ENCODE assay signal across 8 cellular contexts in genomic region chr22:37623075-37624016, GRCh38. TPM values are rescaled to one million over a fixed set of nuclear protein-coding genes. Genes with fewer than 3 reads are reported as not detected.
DNase-seq lines count a peak whose midpoint lies in the region; ATAC-seq lines count a peak whose summit lies in the region.

No MANE protein-coding gene starts in this region.

- peak; percentile 66 for ATAC-seq in activated CD8-positive, alpha-beta T cell treated with anti-CD3 and anti-CD28 coated beads, Interleukin-2, amount 10 ng/mL, durations not matched to agents 7 days and 5 days
- ATAC-seq in stimulated activated naive CD8-positive, alpha-beta T cell treated with anti-CD3 and anti-CD28 coated beads, Interleukin-15, Interleukin-2, amounts not matched to agents 100 U/mL and 50 U/mL, for 24 hours, result peak; percentile 72
- ATAC-seq in HG02623 (IDR thresholded peaks at IDR 0.05; ENCODE audit: unreplicated experiment), result no peak

- H3K27ac ChIP-seq in muscle layer of colon (ENCODE audit: low read depth, low read length), result peak overlapping the region; percentile 12

- peaks cover 52% of the 10 kb centered on the region for H3K4me1 Mint-ChIP-seq in activated CD8-positive, alpha-beta T cell treated with anti-CD3 and anti-CD28 coated beads, Interleukin-2, amount 10 ng/mL, durations not matched to agents 7 days and 5 days (ENCODE audit: low read depth)

- H3K36me3 Mint-ChIP-seq in activated CD8-positive, alpha-beta T cell treated with anti-CD3 and anti-CD28 coated beads, Interleukin-2, amount 10 ng/mL, durations not matched to agents 7 days and 5 days (ENCODE audit: low read depth), result peaks cover 41% of the 10 kb centered on the region

- no peaks in the 10 kb centered on the region for H3K9me3 ChIP-seq in muscle layer of colon (ENCODE audit: low read length)

- H3K36me3 ChIP-seq in muscle layer of colon (ENCODE audit: insufficient read depth, low read length), result peaks cover 34% of the 10 kb centered on the region

- CTCF ChIA-PET in activated CD8-positive, alpha-beta T cell treated with anti-CD3 and anti-CD28 coated beads, Interleukin-2, amount 10 ng/mL, durations not matched to agents 7 days and 5 days (lab: Charles Lee), result interaction anchor here (0.6 to 12.7 kb wide), 6 partner anchors 15 to 63 kb away, joined by 3 to 261 read pairs (median 4); partner anchors contain the start of genes GGA1, NOL12, PDXP and SH3BP1

- peaks cover 44% of the 10 kb centered on the region for H3K4me1 ChIP-seq in muscle layer of colon (ENCODE audit: insufficient read depth, low read length)

- DNase-seq in NCI-H510A treated with DMSO at 0.1 percent for 48 hours (lab: John Stamatoyannopoulos, UW) (peak; percentile 15), NCI-H510A (lab: John Stamatoyannopoulos, UW) (no peak), NCI-H345 (lab: John Stamatoyannopoulos, UW) (peak; percentile 17)
- peak; percentile 85 for DNase-seq in activated CD8-positive, alpha-beta T cell treated with anti-CD3 and anti-CD28 coated beads, Interleukin-2, amount 10 ng/mL, durations not matched to agents 7 days and 5 days
- DNase-seq in effector CD4-positive, alpha-beta T cell, result peak; percentile 67
- peak; percentile 84 for DNase-seq in stimulated activated naive CD8-positive, alpha-beta T cell treated with anti-CD3 and anti-CD28 coated beads, Interleukin-15, Interleukin-2, amounts not matched to agents 100 U/mL and 50 U/mL, for 24 hours

- no peak overlapping the region for H3K4me3 ChIP-seq in muscle layer of colon (ENCODE audit: low read depth in 1 of 2, low read length in 2 of 2)

- no peak overlapping the region for H3K4me3 Mint-ChIP-seq in activated CD8-positive, alpha-beta T cell treated with anti-CD3 and anti-CD28 coated beads, Interleukin-2, amount 10 ng/mL, durations not matched to agents 7 days and 5 days

- POLR2A ChIA-PET in activated CD8-positive, alpha-beta T cell treated with anti-CD3 and anti-CD28 coated beads, Interleukin-2, amount 10 ng/mL, durations not matched to agents 7 days and 5 days (lab: Charles Lee), result no interaction called here

- no peaks in the 10 kb centered on the region for H3K9me3 Mint-ChIP-seq in activated CD8-positive, alpha-beta T cell treated with anti-CD3 and anti-CD28 coated beads, Interleukin-2, amount 10 ng/mL, durations not matched to agents 7 days and 5 days (ENCODE audit: insufficient read depth)

- H3K27me3 Mint-ChIP-seq in activated CD8-positive, alpha-beta T cell treated with anti-CD3 and anti-CD28 coated beads, Interleukin-2, amount 10 ng/mL, durations not matched to agents 7 days and 5 days (ENCODE audit: low read depth), result no peaks in the 10 kb centered on the region

- peak overlapping the region; percentile 89 for H3K27ac Mint-ChIP-seq in activated CD8-positive, alpha-beta T cell treated with anti-CD3 and anti-CD28 coated beads, Interleukin-2, amount 10 ng/mL, durations not matched to agents 7 days and 5 days

- H3K9ac ChIP-seq in muscle layer of colon (ENCODE audit: low read length), result no peak overlapping the region

- H3K27me3 ChIP-seq in muscle layer of colon (ENCODE audit: control insufficient read depth in 1 of 2, insufficient read depth in 2 of 2, low read length in 2 of 2), result no peaks in the 10 kb centered on the region

RNA-seq across cellular contexts. Expression of gene GGA1, which starts 14.7 kb away (rescaled TPM):
- total RNA-seq in activated CD8-positive, alpha-beta T cell treated with anti-CD3 and anti-CD28 coated beads, Interleukin-2, amount 10 ng/mL, durations not matched to agents 7 days and 5 days, result 10 to 100 TPM; 66.3 to 69.5 TPM

RNA-seq across cellular contexts. Expression of gene SH3BP1, which starts 16.1 kb away (rescaled TPM):
- total RNA-seq in activated CD8-positive, alpha-beta T cell treated with anti-CD3 and anti-CD28 coated beads, Interleukin-2, amount 10 ng/mL, durations not matched to agents 7 days and 5 days, result 100 to 1,000 TPM; 216 to 218 TPM

RNA-seq across cellular contexts. Expression of gene PDXP, which starts 35.2 kb away (rescaled TPM):
- 10 to 100 TPM; 31.5 to 33.5 TPM for total RNA-seq in activated CD8-positive, alpha-beta T cell treated with anti-CD3 and anti-CD28 coated beads, Interleukin-2, amount 10 ng/mL, durations not matched to agents 7 days and 5 days

RNA-seq across cellular contexts. Expression of gene LGALS2, which starts 43.5 kb away (rescaled TPM):
- not detected for total RNA-seq in activated CD8-positive, alpha-beta T cell treated with anti-CD3 and anti-CD28 coated beads, Interleukin-2, amount 10 ng/mL, durations not matched to agents 7 days and 5 days

RNA-seq across cellular contexts. Expression of gene LGALS1, which starts 52.1 kb away (rescaled TPM):
- 1,000 to 10,000 TPM; 1,444 to 1,502 TPM for total RNA-seq in activated CD8-positive, alpha-beta T cell treated with anti-CD3 and anti-CD28 coated beads, Interleukin-2, amount 10 ng/mL, durations not matched to agents 7 days and 5 days
